In the genomic region with DNA sequence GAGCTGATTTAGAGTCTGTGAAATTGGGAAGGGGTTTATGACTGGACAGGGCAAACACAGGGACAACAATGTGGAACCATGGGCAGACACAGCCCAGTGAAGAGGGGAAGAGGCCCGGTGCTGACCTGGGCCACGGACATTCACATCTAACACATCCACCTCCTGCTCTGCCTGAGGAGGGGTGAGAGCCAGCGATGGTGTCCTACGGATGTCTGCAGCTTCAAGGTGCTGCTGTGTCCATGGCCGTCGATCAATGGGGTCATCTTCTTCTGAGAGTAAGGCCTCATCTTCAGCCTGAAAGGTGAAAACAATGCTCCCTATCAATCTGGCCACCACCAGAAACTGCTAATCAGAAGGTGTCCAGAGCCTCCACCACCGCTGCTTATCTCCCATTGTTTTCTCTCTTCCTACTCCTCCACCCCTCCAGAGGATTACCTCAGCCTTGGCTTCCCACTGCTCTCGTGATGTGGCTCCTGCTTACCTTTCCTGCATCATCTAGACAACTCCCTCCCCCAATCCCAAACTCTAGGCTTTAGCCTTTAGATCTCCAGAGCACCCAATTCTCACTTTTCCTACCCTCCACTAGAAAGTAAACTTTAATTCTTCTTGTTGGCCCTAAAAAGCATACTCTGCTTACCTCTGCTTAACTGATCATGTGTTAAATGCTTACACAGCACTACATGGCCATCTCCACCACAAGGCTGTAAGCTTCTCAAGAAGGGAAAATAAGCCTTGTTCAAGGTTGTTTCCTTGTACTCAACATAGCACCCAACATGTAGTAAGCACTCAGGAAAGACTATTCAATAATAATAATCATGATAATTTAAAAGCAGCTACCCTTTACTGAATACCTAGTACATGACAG, we compare ENCODE assay signal across 1 cellular context.
A peak's percentile ranks its signal among the peaks of the same experiment; 100 is the strongest.
TF ChIP-seq lines count a peak whose summit lies in the region.

No MANE protein-coding gene starts in this region.

TF ChIP-seq in HepG2, 621 proteins besides CTCF, POLR2A, EP300 and RAD21:
- TF ChIP-seq ZNF543 (CRISPR knock-in tag; IDR thresholded peaks at IDR 0.05) = no peak
- peak; percentile 29; the same call in 1 of the 2 replicates for TF ChIP-seq MAFF (IDR thresholded peaks at IDR 0.05; ENCODE audit: low read depth, low read length)
- TF ChIP-seq MZF1 (CRISPR knock-in tag; IDR thresholded peaks at IDR 0.05; ENCODE audit: borderline replicate concordance) = no peak
- no peak for TF ChIP-seq EED (CRISPR knock-in tag; IDR thresholded peaks at IDR 0.05)
- no peak for TF ChIP-seq ZNF83 (CRISPR knock-in tag; IDR thresholded peaks at IDR 0.05; ENCODE audit: borderline replicate concordance)
- TF ChIP-seq, protein P1, sequence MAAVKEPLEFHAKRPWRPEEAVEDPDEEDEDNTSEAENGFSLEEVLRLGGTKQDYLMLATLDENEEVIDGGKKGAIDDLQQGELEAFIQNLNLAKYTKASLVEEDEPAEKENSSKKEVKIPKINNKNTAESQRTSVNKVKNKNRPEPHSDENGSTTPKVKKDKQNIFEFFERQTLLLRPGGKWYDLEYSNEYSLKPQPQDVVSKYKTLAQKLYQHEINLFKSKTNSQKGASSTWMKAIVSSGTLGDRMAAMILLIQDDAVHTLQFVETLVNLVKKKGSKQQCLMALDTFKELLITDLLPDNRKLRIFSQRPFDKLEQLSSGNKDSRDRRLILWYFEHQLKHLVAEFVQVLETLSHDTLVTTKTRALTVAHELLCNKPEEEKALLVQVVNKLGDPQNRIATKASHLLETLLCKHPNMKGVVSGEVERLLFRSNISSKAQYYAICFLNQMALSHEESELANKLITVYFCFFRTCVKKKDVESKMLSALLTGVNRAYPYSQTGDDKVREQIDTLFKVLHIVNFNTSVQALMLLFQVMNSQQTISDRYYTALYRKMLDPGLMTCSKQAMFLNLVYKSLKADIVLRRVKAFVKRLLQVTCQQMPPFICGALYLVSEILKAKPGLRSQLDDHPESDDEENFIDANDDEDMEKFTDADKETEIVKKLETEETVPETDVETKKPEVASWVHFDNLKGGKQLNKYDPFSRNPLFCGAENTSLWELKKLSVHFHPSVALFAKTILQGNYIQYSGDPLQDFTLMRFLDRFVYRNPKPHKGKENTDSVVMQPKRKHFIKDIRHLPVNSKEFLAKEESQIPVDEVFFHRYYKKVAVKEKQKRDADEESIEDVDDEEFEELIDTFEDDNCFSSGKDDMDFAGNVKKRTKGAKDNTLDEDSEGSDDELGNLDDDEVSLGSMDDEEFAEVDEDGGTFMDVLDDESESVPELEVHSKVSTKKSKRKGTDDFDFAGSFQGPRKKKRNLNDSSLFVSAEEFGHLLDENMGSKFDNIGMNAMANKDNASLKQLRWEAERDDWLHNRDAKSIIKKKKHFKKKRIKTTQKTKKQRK (IDR thresholded peaks at IDR 0.05; ENCODE audit: low read length) = no peak
- TF ChIP-seq ZNF33B (CRISPR knock-in tag; IDR thresholded peaks at IDR 0.05) = no peak
- no peak for TF ChIP-seq ZNF460 (CRISPR knock-in tag; IDR thresholded peaks at IDR 0.05; ENCODE audit: borderline replicate concordance)
- TF ChIP-seq ZNF207 (IDR thresholded peaks at IDR 0.05; ENCODE audit: borderline replicate concordance) = no peak
- TF ChIP-seq ZNF569 (CRISPR knock-in tag; IDR thresholded peaks at IDR 0.05; ENCODE audit: borderline replicate concordance) = no peak
- TF ChIP-seq MAFK (conservative IDR thresholded peaks at IDR 0.05 in 1 of 2, IDR thresholded peaks at IDR 0.05 in 1 of 2; ENCODE audit: low read length in 2 of 2) = peak; percentile 46 to 65; a peak in 3 of 4 replicates
